9 cellular contexts compared by ENCODE assay signal in the genomic region with DNA sequence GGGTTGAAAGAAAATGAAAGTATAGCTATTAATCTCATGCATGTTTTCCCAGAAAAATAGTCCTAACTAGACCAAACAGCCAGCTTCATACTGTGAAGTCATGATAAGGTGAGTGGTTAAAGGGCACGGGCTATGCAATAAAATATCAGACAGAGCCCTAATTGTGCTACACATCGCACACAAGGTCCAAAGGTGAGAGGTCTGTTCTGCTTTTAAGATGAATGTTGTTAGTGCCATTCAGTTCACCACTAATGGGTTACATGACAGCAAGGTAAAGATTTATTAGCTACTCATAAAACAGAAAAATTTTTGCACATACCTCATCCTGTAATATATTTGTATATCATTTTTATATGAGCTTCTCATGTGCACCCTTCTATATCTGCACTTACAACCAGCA.
DNase-seq lines count a peak whose midpoint lies in the region; TF ChIP-seq lines count a peak whose summit lies in the region.
"Had no signal": no experiment of that assay in that cellular context is flagged by ENCODE, and none has a peak within 500 bp of the region (broad histone marks: within the 10 kb centered on the region; RNA-seq: fewer than 3 reads in every experiment).

No MANE protein-coding gene starts in this region.

- H3K14ac ChIP-seq in neuronal stem cell (ENCODE audit: low read length), result no peak overlapping the region

- no peak overlapping the region for H2BK120ac ChIP-seq in neuronal stem cell (ENCODE audit: low read depth, low read length)

- no CpG with 5 or more reads among the region's 2 CpGs for WGBS in neuronal stem cell (ENCODE audit: extremely low coverage in 2 of 2, insufficient read length in 2 of 2, insufficient replicate concordance in 1 of 2), 2 donors
- WGBS in stomach, 5 donors, result 6 to 30% (median 19%) methylated on average over 2 of the region's 2 CpGs

- H3K4me1 ChIP-seq in OCI-LY7 (ENCODE audit: insufficient read depth, low read length, poor library complexity, severe bottlenecking) (peaks cover 55% of the 10 kb centered on the region), duodenal mucosa (ENCODE audit: control insufficient read depth in 1 of 2, insufficient read depth in 2 of 2, low read length in 2 of 2) (peaks cover 35 to 43% of the 10 kb centered on the region in 2 donors), skeletal muscle satellite cell (ENCODE audit: control insufficient read depth, insufficient read depth, low read length) (peaks cover 57% of the 10 kb centered on the region), neuronal stem cell (ENCODE audit: control insufficient read depth in 2 of 2, insufficient read depth in 1 of 2, low read depth in 1 of 2, low read length in 2 of 2) (peaks cover 0 to 2% of the 10 kb centered on the region in 2 donors), stomach (peaks cover 0 to 18% (median 5%) of the 10 kb centered on the region in 4 donors)

- H3K36me3 ChIP-seq in OCI-LY7 (ENCODE audit: insufficient read depth, low read length), result no peaks in the 10 kb centered on the region
- H3K36me3 ChIP-seq in duodenal mucosa (ENCODE audit: control insufficient read depth in 1 of 2, insufficient read depth in 2 of 2, low read length in 2 of 2), result no peaks in the 10 kb centered on the region
- H3K36me3 ChIP-seq in skeletal muscle satellite cell (ENCODE audit: insufficient read depth, low read length), result no peaks in the 10 kb centered on the region
- H3K36me3 ChIP-seq in neuronal stem cell (replicated peaks in 1 of 2; ENCODE audit: control insufficient read depth in 2 of 2, insufficient read depth in 2 of 2, low read length in 2 of 2), result no peaks in the 10 kb centered on the region
- H3K36me3 ChIP-seq in stomach, result no peaks in the 10 kb centered on the region
- no peaks in the 10 kb centered on the region for H3K36me3 ChIP-seq in WERI-Rb-1

- no peaks in the 10 kb centered on the region for H3K9me2 ChIP-seq in OCI-LY7 (ENCODE audit: insufficient read depth, low read length)

- H4K20me1 ChIP-seq in OCI-LY7 (ENCODE audit: insufficient read depth, low read length), result no peaks in the 10 kb centered on the region

- H3K36me3 Mint-ChIP-seq in activated CD4-positive, alpha-beta T cell treated with anti-CD3 and anti-CD28 coated beads, Interleukin-2, amount 10 ng/mL, durations not matched to agents 24 days and 14 days (ENCODE audit: low read depth), result peaks cover 2% of the 10 kb centered on the region

- no peak overlapping the region for H3K18ac ChIP-seq in neuronal stem cell (ENCODE audit: low read length)

- no peak overlapping the region for H2AK5ac ChIP-seq in neuronal stem cell (ENCODE audit: low read depth, low read length)

- no peaks in the 10 kb centered on the region for H3K27me3 ChIP-seq in duodenal mucosa (ENCODE audit: control insufficient read depth in 1 of 2, insufficient read depth in 2 of 2, low read length in 2 of 2)
- H3K27me3 ChIP-seq in skeletal muscle satellite cell (ENCODE audit: control insufficient read depth, insufficient read depth, low read length), result no peaks in the 10 kb centered on the region
- H3K27me3 ChIP-seq in neuronal stem cell (ENCODE audit: control insufficient read depth in 3 of 3, insufficient read depth in 3 of 3, low read depth in 1 of 3, low read length in 3 of 3), result no peaks in the 10 kb centered on the region
- H3K27me3 ChIP-seq in stomach, result no peaks in the 10 kb centered on the region
- H3K27me3 ChIP-seq in WERI-Rb-1 (ENCODE audit: insufficient read depth, low read depth, severe bottlenecking), result no peaks in the 10 kb centered on the region

- CTCF ChIA-PET in OCI-LY7 (lab: Charles Lee; ENCODE audit: unreplicated experiment), result interaction anchor here (0.6 to 3.9 kb wide), 11 partner anchors 28 to 144 kb away, joined by 3 to 23 read pairs (median 4); no protein-coding TSS in a partner anchor

- peak overlapping the region; percentile 20 to 27 for H3K9ac ChIP-seq in duodenal mucosa (ENCODE audit: low read depth in 1 of 2, low read length in 2 of 2)
- H3K9ac ChIP-seq in skeletal muscle satellite cell (ENCODE audit: low read depth, low read length), result peak overlapping the region; percentile 47
- no peak overlapping the region for H3K9ac ChIP-seq in neuronal stem cell (ENCODE audit: low read depth, low read length, poor library complexity)

- POLR2A ChIA-PET in OCI-LY7 (lab: Charles Lee), result interaction anchor here (0.5 to 6.9 kb wide), 30 partner anchors 9 to 1428 kb away, joined by 3 to 226 read pairs (median 6); a partner anchor contains a TSS

- H3K4me1 Mint-ChIP-seq in activated CD4-positive, alpha-beta T cell treated with anti-CD3 and anti-CD28 coated beads, Interleukin-2, amount 10 ng/mL, durations not matched to agents 24 days and 14 days, result peaks cover 48% of the 10 kb centered on the region

- BruUV-seq in OCI-LY7 (replicated peaks; lab: Mats Ljungman, UMichigan), result no TSS peak

- no peak for TF ChIP-seq POLR2A in stomach (IDR thresholded peaks at IDR 0.05)

- H3K79me1 ChIP-seq in neuronal stem cell (ENCODE audit: low read depth, low read length), result no peaks in the 10 kb centered on the region

- H3K27me3 Mint-ChIP-seq in activated CD4-positive, alpha-beta T cell treated with anti-CD3 and anti-CD28 coated beads, Interleukin-2, amount 10 ng/mL, durations not matched to agents 24 days and 14 days, result no peaks in the 10 kb centered on the region

- H2BK12ac ChIP-seq in neuronal stem cell (ENCODE audit: low read length), result no peak overlapping the region

- H2BK15ac ChIP-seq in neuronal stem cell (ENCODE audit: low read length), result no peak overlapping the region

- H3K4me2 ChIP-seq in OCI-LY7 (ENCODE audit: low read length), result peak overlapping the region; percentile 73
- peak overlapping the region; percentile 55 for H3K4me2 ChIP-seq in skeletal muscle satellite cell (ENCODE audit: low read length)
- no peak overlapping the region for H3K4me2 ChIP-seq in neuronal stem cell (ENCODE audit: insufficient read depth, low read length, poor library complexity, severe bottlenecking)

- peak overlapping the region; percentile 100 for H3K27ac ChIP-seq in OCI-LY7 (ENCODE audit: low read depth, low read length, poor library complexity, severe bottlenecking)
- peak overlapping the region; percentile 57 for H3K27ac ChIP-seq in duodenal mucosa (ENCODE audit: low read depth, low read length)
- no peak overlapping the region for H3K27ac ChIP-seq in neuronal stem cell (replicated peaks; ENCODE audit: low read length)
- H3K27ac ChIP-seq in stomach, result peak overlapping the region in 1 of 5 donors; percentile 53
- H3K27ac ChIP-seq in WERI-Rb-1, result no peak overlapping the region

- peak overlapping the region; percentile 83 for H3K27ac Mint-ChIP-seq in activated CD4-positive, alpha-beta T cell treated with anti-CD3 and anti-CD28 coated beads, Interleukin-2, amount 10 ng/mL, durations not matched to agents 24 days and 14 days

- no peak for DNase-seq in activated CD4-positive, alpha-beta T cell treated with anti-CD3 and anti-CD28 coated beads, Interleukin-2, amount 10 ng/mL, durations not matched to agents 24 days and 14 days
- DNase-seq in activated CD4-positive, alpha-beta T cell treated with anti-CD3 and anti-CD28 coated beads for 48 hours, result no peak
- DNase-seq in OCI-LY7 (ENCODE audit: low spot score), result peak; percentile 30
- DNase-seq in neuronal stem cell (ENCODE audit: low spot score), result no peak
- DNase-seq in stomach, result no peak
- DNase-seq in WERI-Rb-1, result no peak
- DNase-seq: NCI-H524 treated with DMSO at 0.1 percent for 48 hours had no signal

- H2AFZ ChIP-seq in OCI-LY7 (ENCODE audit: low read length) (peak overlapping the region; percentile 21; the same call in 1 of the 2 replicates), neuronal stem cell (ENCODE audit: low read length) (no peak overlapping the region)

- TF ChIP-seq CTCF in OCI-LY7 (conservative IDR thresholded peaks at IDR 0.05; ENCODE audit: low read length) (no peak), stomach (IDR thresholded peaks at IDR 0.05) (no peak), WERI-Rb-1 (IDR thresholded peaks at IDR 0.05; ENCODE audit: low read depth, low read length) (no peak)

- TF ChIP-seq EP300 in stomach (IDR thresholded peaks at IDR 0.05), result no peak

- H3K4ac ChIP-seq in neuronal stem cell (ENCODE audit: low read length), result no peak overlapping the region

- H3K9me3 ChIP-seq in OCI-LY7 (ENCODE audit: low read length), result no peaks in the 10 kb centered on the region
- no peaks in the 10 kb centered on the region for H3K9me3 ChIP-seq in duodenal mucosa (ENCODE audit: control insufficient read depth in 1 of 2, low read length in 2 of 2)
- H3K9me3 ChIP-seq in skeletal muscle satellite cell (replicated peaks; ENCODE audit: low read length), result no peaks in the 10 kb centered on the region
- H3K9me3 ChIP-seq in neuronal stem cell (replicated peaks in 1 of 2; ENCODE audit: control insufficient read depth in 2 of 2, insufficient read depth in 1 of 2, low read depth in 1 of 2, low read length in 2 of 2), result no peaks in the 10 kb centered on the region
- H3K9me3 ChIP-seq in stomach, result no peaks in the 10 kb centered on the region
- H3K9me3 ChIP-seq in WERI-Rb-1 (ENCODE audit: severe bottlenecking), result no peaks in the 10 kb centered on the region

- H2BK5ac ChIP-seq in neuronal stem cell (ENCODE audit: low read length), result no peak overlapping the region

- H4K8ac ChIP-seq in neuronal stem cell (ENCODE audit: low read depth, low read length), result no peak overlapping the region

- no peak overlapping the region for H4K91ac ChIP-seq in neuronal stem cell (ENCODE audit: low read depth, low read length, poor library complexity)

- no peak overlapping the region for H3K23ac ChIP-seq in neuronal stem cell (ENCODE audit: low read depth, low read length, poor library complexity)

- H3K9me3 Mint-ChIP-seq in activated CD4-positive, alpha-beta T cell treated with anti-CD3 and anti-CD28 coated beads, Interleukin-2, amount 10 ng/mL, durations not matched to agents 24 days and 14 days, result no peaks in the 10 kb centered on the region

- intact Hi-C loops in activated CD4-positive, alpha-beta T cell treated with anti-CD3 and anti-CD28 coated beads, Interleukin-2, amount 10 ng/mL, durations not matched to agents 24 days and 14 days (cut with micrococcal nuclease), result loop anchor here (1.0 to 2.0 kb wide), 3 partner anchors 13 to 198 kb away; a partner anchor contains a TSS
- intact Hi-C loops in OCI-LY7 (cut with micrococcal nuclease; ENCODE audit: unreplicated experiment) (loop anchor here (10.0 kb wide), 1 partner anchor 712 kb away; no protein-coding TSS in a partner anchor), stomach (cut with DNase I; ENCODE audit: low total_unique reads) (no loop called here)

- H3K4me3 ChIP-seq in OCI-LY7 (ENCODE audit: low read depth, low read length, poor library complexity, severe bottlenecking) (peak overlapping the region; percentile 56), duodenal mucosa (ENCODE audit: low read depth in 1 of 2, low read length in 2 of 2) (peak overlapping the region; percentile 26 to 51), skeletal muscle satellite cell (ENCODE audit: low read length) (peak overlapping the region; percentile 16), neuronal stem cell (ENCODE audit: low read length in 2 of 2) (no peak overlapping the region), stomach (no peak overlapping the region), WERI-Rb-1 (ENCODE audit: low read depth, low read length) (no peak overlapping the region)

- peaks cover 21% of the 10 kb centered on the region; the same call in 1 of the 2 replicates for H3K79me2 ChIP-seq in OCI-LY7 (ENCODE audit: insufficient read depth, low read depth, low read length)

- peak overlapping the region; percentile 72 for H3K4me3 Mint-ChIP-seq in activated CD4-positive, alpha-beta T cell treated with anti-CD3 and anti-CD28 coated beads, Interleukin-2, amount 10 ng/mL, durations not matched to agents 24 days and 14 days

Comparison
In these comparisons a context has a peak if more than half of its experiments do, and no peak if none do; other contexts are left out.
1. H3K27ac ChIP-seq: peak in OCI-LY7 (single experiment) and duodenal mucosa (single experiment); none in neuronal stem cell (single experiment) and WERI-Rb-1 (single experiment).
2. H3K4me3 ChIP-seq: peak in OCI-LY7 (single experiment), duodenal mucosa (2 of 2) and skeletal muscle satellite cell (single experiment); none in neuronal stem cell (0 of 2), stomach (0 of 4) and WERI-Rb-1 (single experiment).